Comparison of ENCODE assay signal across 9 cellular contexts in the genomic region with DNA sequence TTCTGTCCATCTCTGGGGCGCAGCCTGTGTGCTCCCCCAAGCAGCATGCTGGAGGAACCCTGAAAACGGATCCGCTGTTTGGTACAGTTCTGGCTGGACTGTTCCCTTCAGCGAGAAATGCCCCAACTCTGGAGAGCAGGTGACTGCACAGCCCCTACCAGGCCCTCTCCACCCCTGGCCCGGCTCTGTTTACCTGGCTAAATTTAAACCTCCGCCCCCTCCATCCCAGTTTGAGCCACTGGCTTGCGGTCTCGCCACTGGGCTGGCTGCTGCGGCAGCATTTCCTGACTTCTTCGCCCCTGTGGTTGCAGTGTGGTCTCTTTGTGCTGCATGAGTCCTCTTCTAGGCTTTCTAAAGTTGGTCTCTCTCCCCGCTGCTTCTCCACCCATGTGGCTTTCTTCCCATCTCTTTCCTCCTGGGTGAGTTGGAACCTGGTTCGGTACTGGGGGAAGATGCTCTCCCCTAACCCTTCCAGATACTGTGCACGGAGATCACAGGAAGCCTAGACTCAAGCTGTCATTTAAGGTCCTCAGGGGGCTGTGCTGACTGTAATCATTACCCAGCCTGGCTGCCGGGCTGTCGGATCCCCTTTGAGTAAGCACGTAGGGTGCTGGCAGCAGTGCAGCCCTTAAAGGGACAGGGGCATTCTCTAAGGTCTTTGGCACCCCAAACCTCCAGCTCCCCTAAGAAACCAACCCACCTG.
DNase-seq lines count a peak whose midpoint lies in the region; ATAC-seq and TF ChIP-seq lines count a peak whose summit lies in the region.
"Had no signal": no experiment of that assay in that cellular context is flagged by ENCODE, and none has a peak within 500 bp of the region (broad histone marks: within the 10 kb centered on the region; RNA-seq: fewer than 3 reads in every experiment).

No MANE protein-coding gene starts in this region.

- H3K9me2 ChIP-seq in SU-DHL-6 (replicated peaks; ENCODE audit: insufficient read depth, low read length) = no peaks in the 10 kb centered on the region

- no peaks in the 10 kb centered on the region for H4K20me1 ChIP-seq in SU-DHL-6 (ENCODE audit: low read depth, low read length)

- intact Hi-C loops in stomach (cut with DNase I; ENCODE audit: low total_unique reads) = no loop called here
- intact Hi-C loops in body of pancreas (cut with DNase I) = no loop called here

- TF ChIP-seq CTCF in AG10803 (conservative IDR thresholded peaks at IDR 0.05; ENCODE audit: low read length) (no peak), SU-DHL-6 (IDR thresholded peaks at IDR 0.05; ENCODE audit: insufficient read depth, low read length, poor library complexity, severe bottlenecking) (no peak), foreskin fibroblast (IDR thresholded peaks at IDR 0.05; ENCODE audit: low read depth, low read length) (no peak), stomach (IDR thresholded peaks at IDR 0.05) (no peak), body of pancreas (IDR thresholded peaks at IDR 0.05) (no peak)

- TF ChIP-seq EP300 in stomach (IDR thresholded peaks at IDR 0.05) = no peak

- H3K27me3 ChIP-seq in SU-DHL-6 (ENCODE audit: low read length) (no peaks in the 10 kb centered on the region), stomach (peaks cover 0 to 95% (median 56%) of the 10 kb centered on the region in 3 donors), body of pancreas (peaks cover 0 to 30% of the 10 kb centered on the region in 2 donors)

- H3K27ac ChIP-seq in SU-DHL-6 (ENCODE audit: low read depth, low read length) (no peak overlapping the region), stomach (peak overlapping the region in 1 of 5 donors; percentile 24), body of pancreas (no peak overlapping the region)
- H3K27ac ChIP-seq: heart right ventricle had no signal

- H3K9me3 ChIP-seq in SU-DHL-6 (ENCODE audit: insufficient read depth, low read length) = no peaks in the 10 kb centered on the region
- H3K9me3 ChIP-seq in stomach = no peaks in the 10 kb centered on the region
- no peaks in the 10 kb centered on the region for H3K9me3 ChIP-seq in body of pancreas
- H3K9me3 ChIP-seq: heart right ventricle had no signal

- TF ChIP-seq POLR2A in stomach (IDR thresholded peaks at IDR 0.05) (no peak), body of pancreas (IDR thresholded peaks at IDR 0.05) (no peak)

- H3K79me2 ChIP-seq in SU-DHL-6 (ENCODE audit: insufficient read depth, low read length) = no peaks in the 10 kb centered on the region

- H2AFZ ChIP-seq in SU-DHL-6 (ENCODE audit: low read depth, low read length, severe bottlenecking) = no peak overlapping the region

- H3F3A ChIP-seq in SU-DHL-6 (ENCODE audit: insufficient read depth) = no peaks in the 10 kb centered on the region

- H3K9ac ChIP-seq in SU-DHL-6 (ENCODE audit: low read length) = no peak overlapping the region

- ATAC-seq in GM18867 (IDR thresholded peaks at IDR 0.05; ENCODE audit: unreplicated experiment) (peak; percentile 59), HG02973 (IDR thresholded peaks at IDR 0.05; ENCODE audit: unreplicated experiment) (peak; percentile 45), body of pancreas (no peak)

- DNase-seq in AG10803 (ENCODE audit: low read depth) (no peak), foreskin fibroblast (peak in 1 of 2 donors; percentile 31), stomach (no peak), NCI-H1105 (lab: John Stamatoyannopoulos, UW) (no peak), body of pancreas (no peak)
- DNase-seq: heart right ventricle had no signal

- H3K36me3 ChIP-seq in SU-DHL-6 (ENCODE audit: low read length) (no peaks in the 10 kb centered on the region), stomach (no peaks in the 10 kb centered on the region), body of pancreas (replicated peaks in 1 of 2; ENCODE audit: insufficient read depth in 1 of 2, low read depth in 2 of 2) (no peaks in the 10 kb centered on the region)
- H3K36me3 ChIP-seq: heart right ventricle had no signal

- H3K4me3 ChIP-seq in AG10803 (ENCODE audit: low read length) = peak overlapping the region; percentile 75
- no peak overlapping the region for H3K4me3 ChIP-seq in SU-DHL-6 (ENCODE audit: insufficient read depth, low read length, poor library complexity, severe bottlenecking)
- peak overlapping the region; percentile 39 to 82 for H3K4me3 ChIP-seq in foreskin fibroblast (ENCODE audit: low read depth in 1 of 2, low read length in 2 of 2)
- H3K4me3 ChIP-seq in stomach = peak overlapping the region in 3 of 4 donors; percentile 1 to 22 (median 11)
- no peak overlapping the region for H3K4me3 ChIP-seq in body of pancreas

- peaks cover 13 to 37% (median 27%) of the 10 kb centered on the region in 4 donors for H3K4me1 ChIP-seq in stomach
- H3K4me1 ChIP-seq in body of pancreas = peaks cover 6% of the 10 kb centered on the region

- peak overlapping the region; percentile 37 for H3K4me2 ChIP-seq in SU-DHL-6 (ENCODE audit: low read depth, low read length, poor library complexity, severe bottlenecking)

- WGBS in stomach, 5 donors = 27 to 46% (median 41%) methylated on average over 16 of the region's 16 CpGs
- 18 to 48% methylated on average over 13 to 16 of the region's 16 CpGs for WGBS in body of pancreas, 2 donors

Comparison
In these comparisons a context has a peak if more than half of its experiments do, and no peak if none do; other contexts are left out.
1. H3K4me3 ChIP-seq: peak in AG10803 (single experiment), foreskin fibroblast (2 of 2) and stomach (3 of 4); none in SU-DHL-6 (single experiment) and body of pancreas (0 of 2).